In genomic region chr2:171792157-171792556, GRCh38 we compare ENCODE assay signal across 26 cellular contexts.
"Had no signal": no experiment of that assay in that cellular context is flagged by ENCODE, and none has a peak within 500 bp of the region (broad histone marks: within the 10 kb centered on the region; RNA-seq: fewer than 3 reads in every experiment).

No MANE protein-coding gene starts in this region.

- H3K27me3 Mint-ChIP-seq: naive B cell; stimulated activated naive B cell treated with anti-CD40 and anti-IgM and Interleukin-4, amounts not matched to agents 10 μg/mL and 1 μg/mL and 100 μg/mL, for 72 hours had no signal

- DNase-seq: heart left ventricle; hypothalamus; immature natural killer cell; kidney; left ventricle myocardium inferior; naive B cell; natural killer cell; nephron progenitor cell; pancreas; posterior cingulate gyrus; right cardiac atrium; sigmoid colon; small intestine; spleen; stimulated activated CD4-positive, alpha-beta T cell treated with anti-CD3 and anti-CD28 coated beads, Interleukin-4, amount 100 ng/mL, for 4 hours; stimulated activated CD8-positive, alpha-beta memory T cell treated with anti-CD3 and anti-CD28 coated beads, Interleukin-4, amount 100 ng/mL, for 48 hours; stimulated activated naive B cell treated with anti-CD40 and anti-IgM and Interleukin-4, amounts not matched to agents 10 μg/mL and 1 μg/mL and 100 μg/mL, for 72 hours; stimulated activated naive CD8-positive, alpha-beta T cell treated with anti-CD3 and anti-CD28 coated beads, Interleukin-15, Interleukin-2, amounts not matched to agents 100 U/mL and 50 U/mL, for 24 hours; tibial artery; trophoblast cell; upper lobe of right lung had no signal

- H3K36me3 ChIP-seq: pancreas, prostate gland had no signal

- H3K27me3 ChIP-seq: heart left ventricle, pancreas, sigmoid colon, spleen, suprapubic skin, tibial artery, upper lobe of right lung had no signal

- H3K9me3 Mint-ChIP-seq: immature natural killer cell; mesothelial cell of epicardium; naive B cell; natural killer cell; nephron progenitor cell; stimulated activated naive B cell treated with anti-CD40 and anti-IgM and Interleukin-4, amounts not matched to agents 10 μg/mL and 1 μg/mL and 100 μg/mL, for 72 hours had no signal

- H3K4me3 Mint-ChIP-seq: immature natural killer cell; mesothelial cell of epicardium; natural killer cell; nephron progenitor cell; stimulated activated naive B cell treated with anti-CD40 and anti-IgM and Interleukin-4, amounts not matched to agents 10 μg/mL and 1 μg/mL and 100 μg/mL, for 72 hours had no signal

- H3K27ac Mint-ChIP-seq: nephron progenitor cell; stimulated activated naive B cell treated with anti-CD40 and anti-IgM and Interleukin-4, amounts not matched to agents 10 μg/mL and 1 μg/mL and 100 μg/mL, for 72 hours had no signal

- H3K4me1 ChIP-seq: pancreas, sigmoid colon, spleen, suprapubic skin, tibial artery, upper lobe of right lung had no signal

- H3K27ac ChIP-seq: heart left ventricle, left ventricle myocardium inferior, pancreas, prostate gland, sigmoid colon, spleen, suprapubic skin, thoracic aorta, tibial artery, upper lobe of right lung had no signal

- ATAC-seq: heart left ventricle; natural killer cell; pancreas; right cardiac atrium; stimulated activated naive B cell treated with anti-CD40 and anti-IgM and Interleukin-4, amounts not matched to agents 10 μg/mL and 1 μg/mL and 100 μg/mL, for 72 hours; stimulated activated naive CD8-positive, alpha-beta T cell treated with anti-CD3 and anti-CD28 coated beads, Interleukin-15, Interleukin-2, amounts not matched to agents 100 U/mL and 50 U/mL, for 24 hours; upper lobe of right lung had no signal

- H3K4me3 ChIP-seq: heart left ventricle, left ventricle myocardium inferior, lung, pancreas, prostate gland, sigmoid colon, spleen, suprapubic skin, thoracic aorta, tibial artery, upper lobe of right lung had no signal

- H3K9me3 ChIP-seq: heart left ventricle, left ventricle myocardium inferior, pancreas, prostate gland, sigmoid colon, spleen, suprapubic skin, thoracic aorta, tibial artery, upper lobe of right lung had no signal
